27 cellular contexts compared by ENCODE assay signal in genomic region chr13:29730253-29730652, GRCh38.
A peak's percentile ranks its signal among the peaks of the same experiment; 100 is the strongest.
DNase-seq lines count a peak whose midpoint lies in the region; ATAC-seq, FAIRE-seq and TF ChIP-seq lines count a peak whose summit lies in the region.
"Had no signal": no experiment of that assay in that cellular context is flagged by ENCODE, and none has a peak within 500 bp of the region (broad histone marks: within the 10 kb centered on the region; RNA-seq: fewer than 3 reads in every experiment).

No MANE protein-coding gene starts in this region.

- POLR2A ChIA-PET in WTC11 (lab: Charles Lee): no interaction called here

- H2AFZ ChIP-seq in keratinocyte (ENCODE audit: control insufficient read depth, low read length): no peak overlapping the region

- no peak overlapping the region for H2BK15ac ChIP-seq in mesendoderm (replicated peaks; ENCODE audit: low read depth)

- no peak overlapping the region for H4K5ac ChIP-seq in mesendoderm (ENCODE audit: low read length)

- H3K36me3 ChIP-seq in keratinocyte (ENCODE audit: control insufficient read depth in 2 of 2, extremely low read depth in 1 of 2, insufficient read depth in 2 of 2, low read length in 2 of 2) (no peaks in the 10 kb centered on the region), mesendoderm (ENCODE audit: control insufficient read depth, insufficient read depth, low read length) (no peaks in the 10 kb centered on the region)
- H3K36me3 ChIP-seq: cardiac muscle cell, prostate gland, thoracic aorta had no signal

- no peak for FAIRE-seq in keratinocyte (lab: Jason Lieb, UNC)
- FAIRE-seq: GM12892, TTC549 had no signal

- CTCF ChIA-PET in WTC11 (lab: Charles Lee): interaction anchor here (0.6 to 1.5 kb wide), 8 partner anchors 10 to 385 kb away, joined by 3 to 6 read pairs (median 3); no protein-coding TSS in a partner anchor

- H3K27me3 Mint-ChIP-seq in HFFc6 (ENCODE audit: insufficient read depth) (peaks cover 31% of the 10 kb centered on the region), WTC11 (ENCODE audit: low read depth) (0 out of 2 replicates have a peak, but pooled peaks cover 3% of the 10 kb centered on the region)

- H4K8ac ChIP-seq in mesendoderm (ENCODE audit: low read depth, low read length): no peak overlapping the region

- no peaks in the 10 kb centered on the region for H3K79me2 ChIP-seq in keratinocyte (ENCODE audit: control insufficient read depth, insufficient read depth, low read length)
- no peaks in the 10 kb centered on the region for H3K79me2 ChIP-seq in mesendoderm (ENCODE audit: control insufficient read depth, insufficient read depth, low read length)

- dilution Hi-C loops in keratinocyte (cut with MboI; ENCODE audit: extremely low pct_ligation_motif_present, low sequenced_read_pairs): no loop called here

- peaks cover 12% of the 10 kb centered on the region for H3K4me1 Mint-ChIP-seq in HFFc6 (ENCODE audit: low read depth)
- H3K4me1 Mint-ChIP-seq in WTC11: no peaks in the 10 kb centered on the region

- no CpG with 5 or more reads among the region's 3 CpGs for WGBS in mesendoderm (ENCODE audit: extremely low coverage, insufficient coverage, low lambda C conversion rate)

- ATAC-seq in WTC11 (no peak), HG03378 (IDR thresholded peaks at IDR 0.05; ENCODE audit: unreplicated experiment) (no peak), GM21737 (IDR thresholded peaks at IDR 0.05; ENCODE audit: unreplicated experiment) (no peak)
- ATAC-seq: T-cell had no signal

- H3K4ac ChIP-seq in mesendoderm (ENCODE audit: low read depth, low read length): no peak overlapping the region

- no peak overlapping the region for H3K9ac ChIP-seq in keratinocyte (ENCODE audit: control insufficient read depth, extremely low read depth, insufficient read depth, low read length)
- no peak overlapping the region for H3K9ac ChIP-seq in mesendoderm (ENCODE audit: low read length)

- H3K4me1 ChIP-seq in keratinocyte (ENCODE audit: control insufficient read depth, extremely low read depth, insufficient read depth, low read length) (peaks cover 11% of the 10 kb centered on the region), mesendoderm (ENCODE audit: control insufficient read depth, low read depth, low read length) (no peaks in the 10 kb centered on the region)
- H3K4me1 ChIP-seq: prostate gland had no signal

- H3K79me1 ChIP-seq in mesendoderm (ENCODE audit: low read length): no peaks in the 10 kb centered on the region

- no peaks in the 10 kb centered on the region for H3K9me1 ChIP-seq in keratinocyte (ENCODE audit: control insufficient read depth, extremely low read depth, insufficient read depth, low read length)

- no peak overlapping the region for H3K4me2 ChIP-seq in keratinocyte (ENCODE audit: control insufficient read depth, extremely low read depth, insufficient read depth, low read depth, low read length)
- H3K4me2 ChIP-seq in mesendoderm (ENCODE audit: low read length): no peak overlapping the region

- no peak overlapping the region for H3K23ac ChIP-seq in mesendoderm (ENCODE audit: low read length)

- H3K18ac ChIP-seq in mesendoderm (ENCODE audit: low read length): no peak overlapping the region

- no peaks in the 10 kb centered on the region for H3K9me3 ChIP-seq in keratinocyte (ENCODE audit: control insufficient read depth, low read depth, low read length)
- H3K9me3 ChIP-seq: prostate gland had no signal

- DNase-seq in ELR (ENCODE audit: low read depth) (peak; percentile 16), HFFc6 (no peak), WTC11 (ENCODE audit: low spot score) (no peak), keratinocyte (ENCODE audit: low read depth, low spot score) (no peak), SHP77 treated with DMSO at 0.1 percent for 48 hours (lab: John Stamatoyannopoulos, UW) (no peak), mesendoderm (no peak)
- DNase-seq: activated CD4-positive, alpha-beta T cell treated with anti-CD3 and anti-CD28 coated beads for 4 hours; activated naive CD4-positive, alpha-beta T cell treated with Interleukin-2 at 50 U/mL for 16 hours; activated T-cell treated with anti-CD3 and anti-CD28 coated beads, Interleukin-2, amount 50 U/mL, for 48 hours; amygdala; CD4-positive, alpha-beta memory T cell; DMS 273 treated with DMSO at 0.1 percent for 48 hours; GDM1; hippocampal formation; NCI-H1436 treated with DMSO at 0.1 percent for 48 hours; NCI-H2171; NCI-H524; SHP77; T-cell had no signal

- no peaks in the 10 kb centered on the region for H4K20me1 ChIP-seq in keratinocyte (ENCODE audit: control insufficient read depth, extremely low read depth, insufficient read depth, low read length)

- H3K9me3 Mint-ChIP-seq in HFFc6 (peaks cover 17% of the 10 kb centered on the region), WTC11 (peaks cover 20% of the 10 kb centered on the region)

- TF ChIP-seq CTCF in HFFc6 (IDR thresholded peaks at IDR 0.05): peak; percentile 40; the same call in 1 of the 2 replicates
- peak; percentile 25; the same call in 1 of the 2 replicates for TF ChIP-seq CTCF in WTC11 (IDR thresholded peaks at IDR 0.05)
- TF ChIP-seq CTCF in keratinocyte (optimal IDR thresholded peaks at IDR 0.05 in 1 of 3, IDR thresholded peaks at IDR 0.05 in 1 of 3, conservative IDR thresholded peaks at IDR 0.05 in 1 of 3; ENCODE audit: extremely low read depth in 1 of 3, insufficient read depth in 2 of 3, low read length in 3 of 3): peak in 2 of 3 experiments; percentile 23 to 30

- H3K4me3 Mint-ChIP-seq in HFFc6: no peak overlapping the region
- H3K4me3 Mint-ChIP-seq in WTC11: no peak overlapping the region
- H3K4me3 Mint-ChIP-seq: CD4-positive, alpha-beta memory T cell; dendritic cell treated with granulocyte-macrophage colony-stimulating factor and Interleukin-4, amounts not matched to agents 40 ng/mL and 50 ng/mL, for 4 days; T-cell had no signal

- H2AK5ac ChIP-seq in mesendoderm (ENCODE audit: low read length): no peak overlapping the region

- H2BK120ac ChIP-seq in mesendoderm (ENCODE audit: low read depth, low read length): no peak overlapping the region

- no peak overlapping the region for H3K27ac ChIP-seq in keratinocyte (ENCODE audit: control insufficient read depth, insufficient read depth, low read length)
- H3K27ac ChIP-seq in mesendoderm (ENCODE audit: low read depth, low read length): no peak overlapping the region
- H3K27ac ChIP-seq: cardiac muscle cell, prostate gland, thoracic aorta had no signal

- H3K36me3 Mint-ChIP-seq in HFFc6 (ENCODE audit: low read depth) (peaks cover 19% of the 10 kb centered on the region), WTC11 (peaks cover 10% of the 10 kb centered on the region)
- H3K36me3 Mint-ChIP-seq: CD4-positive, alpha-beta memory T cell had no signal

- H3K27ac Mint-ChIP-seq in HFFc6: no peak overlapping the region
- H3K27ac Mint-ChIP-seq in WTC11: no peak overlapping the region
- H3K27ac Mint-ChIP-seq: CD4-positive, alpha-beta memory T cell; dendritic cell treated with granulocyte-macrophage colony-stimulating factor and Interleukin-4, amounts not matched to agents 40 ng/mL and 50 ng/mL, for 4 days; T-cell had no signal

- no peak overlapping the region for H3K4me3 ChIP-seq in keratinocyte (ENCODE audit: control insufficient read depth in 2 of 3, extremely low read depth in 1 of 3, insufficient read depth in 2 of 3, low read depth in 1 of 3, low read length in 3 of 3)
- no peak overlapping the region for H3K4me3 ChIP-seq in mesendoderm (ENCODE audit: low read length)
- H3K4me3 ChIP-seq: cardiac muscle cell, prostate gland, thoracic aorta had no signal

- H3K27me3 ChIP-seq in keratinocyte (ENCODE audit: control insufficient read depth, extremely low read depth, insufficient read depth, low read length) (peaks cover 20% of the 10 kb centered on the region), mesendoderm (ENCODE audit: insufficient read depth, low read length, poor library complexity) (no peaks in the 10 kb centered on the region)
- H3K27me3 ChIP-seq: cardiac muscle cell had no signal

- no peak overlapping the region for H2BK5ac ChIP-seq in mesendoderm (ENCODE audit: low read length)

- no peak overlapping the region for H3K56ac ChIP-seq in mesendoderm (ENCODE audit: low read length)

TF ChIP-seq in WTC11, 78 proteins besides CTCF, POLR2A, EP300 and RAD21:
- TF ChIP-seq GRHL2 (CRISPR knock-in tag; IDR thresholded peaks at IDR 0.05; ENCODE audit: insufficient replicate concordance, severe bottlenecking): no peak
- no peak for TF ChIP-seq SP1 (CRISPR knock-in tag; conservative IDR thresholded peaks at IDR 0.05)
TF ChIP-seq in WTC11: peak in this region for 0.
